In genomic region chr10:33800986-33801385, GRCh38 we compare ENCODE assay signal across 18 cellular contexts.
"Had no signal": no experiment of that assay in that cellular context is flagged by ENCODE, and none has a peak within 500 bp of the region (broad histone marks: within the 10 kb centered on the region; RNA-seq: fewer than 3 reads in every experiment).

No MANE protein-coding gene starts in this region.

- ATAC-seq: activated naive CD8-positive, alpha-beta T cell treated with anti-CD3 and anti-CD28 coated beads, Interleukin-2, amount 50 U/mL, for 24 hours; left colon had no signal

- H3K36me3 ChIP-seq: ascending aorta, esophagus squamous epithelium, ovary, tibial nerve, vagina had no signal

- H3K27ac ChIP-seq: ascending aorta, esophagus squamous epithelium, ovary, tibial nerve, vagina had no signal

- H3K27me3 ChIP-seq: ascending aorta, esophagus squamous epithelium, ovary, tibial nerve, vagina had no signal

- DNase-seq: activated CD4-positive, alpha-beta T cell treated with anti-CD3 and anti-CD28 coated beads for 1 hour; activated CD4-positive, alpha-beta T cell treated with anti-CD3 and anti-CD28 coated beads, Interleukin-2, amount 50 U/mL, for 4 hours; activated naive CD4-positive, alpha-beta T cell treated with anti-CD3 and anti-CD28 coated beads for 36 hours; activated naive CD8-positive, alpha-beta T cell treated with anti-CD3 and anti-CD28 coated beads, Interleukin-2, amount 50 U/mL, for 24 hours; activated T-cell treated with anti-CD3 and anti-CD28 coated beads for 4 hours; esophagus squamous epithelium; immature natural killer cell; left colon; ovary; retina; stimulated activated CD4-positive, alpha-beta T cell treated with anti-CD3 and anti-CD28 coated beads, Interleukin-4, amount 100 ng/mL, for 4 hours; stimulated activated CD8-positive, alpha-beta memory T cell treated with anti-CD3 and anti-CD28 coated beads, Interleukin-4, amount 100 ng/mL, for 48 hours; stimulated activated naive CD4-positive, alpha-beta T cell treated with Interleukin-2 at 50 U/mL for 16 hours; substantia nigra had no signal

- H3K4me3 ChIP-seq: ascending aorta, esophagus squamous epithelium, ovary, smooth muscle cell, tibial nerve, vagina had no signal

- H3K4me1 ChIP-seq: ascending aorta, esophagus squamous epithelium, tibial nerve had no signal

- H3K9me3 ChIP-seq: ascending aorta, esophagus squamous epithelium, ovary, tibial nerve, vagina had no signal
